In genomic region chr17:35537569-35538209, GRCh38 we compare ENCODE assay signal across 10 cellular contexts. TPM values are rescaled to one million over a fixed set of nuclear protein-coding genes. Genes with fewer than 3 reads are reported as not detected.
DNase-seq lines count a peak whose midpoint lies in the region; ATAC-seq, FAIRE-seq and TF ChIP-seq lines count a peak whose summit lies in the region.
"Had no signal": no experiment of that assay in that cellular context is flagged by ENCODE, and none has a peak within 500 bp of the region (broad histone marks: within the 10 kb centered on the region; RNA-seq: fewer than 3 reads in every experiment).

Gene SLFN12L (minus strand): TSS chr17:35537678. CDS start chr17:35522364, 15,314 bp downstream.

- no peaks in the 10 kb centered on the region for H3K79me2 ChIP-seq in OCI-LY7 (ENCODE audit: insufficient read depth, low read depth, low read length)

- H3K27ac ChIP-seq in OCI-LY7 (ENCODE audit: low read depth, low read length, poor library complexity, severe bottlenecking) (no peak within 1 kb of the TSS), gastrocnemius medialis (peak within 1 kb of the TSS; percentile 21 to 56 (median 39))

- peaks cover 22% of the 10 kb centered on the region for H3K4me1 ChIP-seq in OCI-LY7 (ENCODE audit: insufficient read depth, low read length, poor library complexity, severe bottlenecking)
- peaks cover 0 to 17% of the 10 kb centered on the region in 2 donors for H3K4me1 ChIP-seq in gastrocnemius medialis

- CTCF ChIA-PET in OCI-LY7 (lab: Charles Lee; ENCODE audit: unreplicated experiment), result no interaction called here

- H3K9me3 ChIP-seq in OCI-LY7 (ENCODE audit: low read length), result no peaks in the 10 kb centered on the region
- no peaks in the 10 kb centered on the region for H3K9me3 ChIP-seq in gastrocnemius medialis

- TF ChIP-seq POLR2A in GM12891 (IDR thresholded peaks at IDR 0.05; ENCODE audit: low read depth, low read length) (no peak), gastrocnemius medialis (IDR thresholded peaks at IDR 0.05) (no peak)

- POLR2A ChIA-PET in OCI-LY7 (lab: Charles Lee), result no interaction called here

- peak within 1 kb of the TSS; percentile 9; the same call in 1 of the 2 replicates for H2AFZ ChIP-seq in OCI-LY7 (ENCODE audit: low read length)

- BruUV-seq in OCI-LY7 (replicated peaks; lab: Mats Ljungman, UMichigan), result no TSS peak

- in situ Hi-C loops in gastrocnemius medialis (cut with MboI; ENCODE audit: low sequenced_read_pairs in 4 of 4), result loop anchor here in 3 of 4 donors (5.0 to 25.0 kb wide), 5 partner anchors 100 to 370 kb away; partner anchors contain the start of genes SLFN12 (in 1 of the 3) and SLFN13 (in 1 of the 3)

- no peak for FAIRE-seq in GM12891 (lab: Jason Lieb, UNC)

- no peaks in the 10 kb centered on the region for H3K9me3 Mint-ChIP-seq in dendritic cell treated with granulocyte-macrophage colony-stimulating factor and Interleukin-4, amounts not matched to agents 40 ng/mL and 50 ng/mL, for 4 days

- H3K27me3 Mint-ChIP-seq in dendritic cell treated with granulocyte-macrophage colony-stimulating factor and Interleukin-4, amounts not matched to agents 40 ng/mL and 50 ng/mL, for 4 days, result peaks cover 2% of the 10 kb centered on the region

- intact Hi-C loops in OCI-LY7 (cut with micrococcal nuclease; ENCODE audit: unreplicated experiment) (loop anchor here (2.0 to 10.0 kb wide), 2 partner anchors 225 to 363 kb away; no protein-coding TSS in a partner anchor), gastrocnemius medialis (cut with DNase I; ENCODE audit: low total_unique reads) (loop anchor here (2.0 to 10.0 kb wide), 2 partner anchors 365 to 393 kb away; partner anchors contain the start of genes NLE1 and UNC45B)
- intact Hi-C loops in dendritic cell treated with granulocyte-macrophage colony-stimulating factor and Interleukin-4, amounts not matched to agents 40 ng/mL and 50 ng/mL, for 4 days (cut with micrococcal nuclease), result loop anchor here (5.0 to 10.0 kb wide), 2 partner anchors 193 to 210 kb away; no protein-coding TSS in a partner anchor

- H3K36me3 ChIP-seq in OCI-LY7 (ENCODE audit: insufficient read depth, low read length) (no peaks in the 10 kb centered on the region), gastrocnemius medialis (no peaks in the 10 kb centered on the region)

- H3K4me3 ChIP-seq in OCI-LY7 (ENCODE audit: low read depth, low read length, poor library complexity, severe bottlenecking), result no peak within 1 kb of the TSS
- no peak within 1 kb of the TSS for H3K4me3 ChIP-seq in gastrocnemius medialis

- no peak for TF ChIP-seq CTCF in OCI-LY7 (conservative IDR thresholded peaks at IDR 0.05; ENCODE audit: low read length)
- TF ChIP-seq CTCF in gastrocnemius medialis (IDR thresholded peaks at IDR 0.05 in 4 of 5, conservative IDR thresholded peaks at IDR 0.05 in 1 of 5), result no peak

- DNase-seq in GM12891 (ENCODE audit: insufficient read length, low spot score) (no peak), OCI-LY7 (ENCODE audit: low spot score) (no peak), gastrocnemius medialis (no peak), HPDE6-E6E7 (ENCODE audit: extremely low spot score) (no peak), NCI-H2196 treated with DMSO at 0.1 percent for 48 hours (lab: John Stamatoyannopoulos, UW; ENCODE audit: unreplicated experiment) (no peak), anterior cingulate cortex (lab: John Stamatoyannopoulos, UW) (no peak)
- DNase-seq: NCI-H187 had no signal

- no peaks in the 10 kb centered on the region for H3K27me3 ChIP-seq in gastrocnemius medialis

- no peak for ATAC-seq in gastrocnemius medialis
- ATAC-seq in HG03565 (IDR thresholded peaks at IDR 0.05; ENCODE audit: unreplicated experiment), result no peak

- H3K27ac Mint-ChIP-seq in dendritic cell treated with granulocyte-macrophage colony-stimulating factor and Interleukin-4, amounts not matched to agents 40 ng/mL and 50 ng/mL, for 4 days, result peak within 1 kb of the TSS; percentile 90

- H3K4me1 Mint-ChIP-seq in dendritic cell treated with granulocyte-macrophage colony-stimulating factor and Interleukin-4, amounts not matched to agents 40 ng/mL and 50 ng/mL, for 4 days (ENCODE audit: low read depth), result peaks cover 57% of the 10 kb centered on the region

- no peaks in the 10 kb centered on the region for H3K36me3 Mint-ChIP-seq in dendritic cell treated with granulocyte-macrophage colony-stimulating factor and Interleukin-4, amounts not matched to agents 40 ng/mL and 50 ng/mL, for 4 days (ENCODE audit: low read depth)

- H3K9me2 ChIP-seq in OCI-LY7 (ENCODE audit: insufficient read depth, low read length), result no peaks in the 10 kb centered on the region

- no peaks in the 10 kb centered on the region for H4K20me1 ChIP-seq in OCI-LY7 (ENCODE audit: insufficient read depth, low read length)

- no peak within 1 kb of the TSS for H3K4me2 ChIP-seq in OCI-LY7 (ENCODE audit: low read length)

- H3K4me3 Mint-ChIP-seq in dendritic cell treated with granulocyte-macrophage colony-stimulating factor and Interleukin-4, amounts not matched to agents 40 ng/mL and 50 ng/mL, for 4 days, result peak within 1 kb of the TSS; percentile 68

TF ChIP-seq in GM12891, 5 proteins besides CTCF, POLR2A, EP300 and RAD21:
- TF ChIP-seq POLR2AphosphoS5 (IDR thresholded peaks at IDR 0.05; ENCODE audit: low read depth, low read length) (no peak), SPI1 (IDR thresholded peaks at IDR 0.05; ENCODE audit: low read depth, low read length) (no peak), POU2F2 (IDR thresholded peaks at IDR 0.05; ENCODE audit: low read depth, low read length) (no peak), PAX5 (IDR thresholded peaks at IDR 0.05; ENCODE audit: insufficient read depth, low read length, severe bottlenecking) (no peak), TAF1 (IDR thresholded peaks at IDR 0.05; ENCODE audit: low read depth, low read length) (peak; percentile 29; the same call in 1 of the 2 replicates)
TF ChIP-seq in GM12891: peak in this region for 1.

RNA-seq across cellular contexts. Expression of gene SLFN12L, which starts in this region (rescaled TPM):
- polyA plus RNA-seq in GM12891 (2012; ENCODE audit: low read depth, missing spikeins), result 0.44 TPM
- total RNA-seq in OCI-LY7 (2014; rRNA removed; shearing (Covaris generic)), result not detected in 2 replicates
- not detected in 2 replicates for total RNA-seq in OCI-LY7 (2022)
- total RNA-seq in gastrocnemius medialis, result under 1 TPM in 3 of 4 donors, not detected in 1; 0.10 to 0.31 (median 0.15) TPM
- total RNA-seq: myocyte had no signal
